20 cellular contexts compared by ENCODE assay signal in genomic region chr17:73748521-73748920, GRCh38.
DNase-seq lines count a peak whose midpoint lies in the region; ATAC-seq and TF ChIP-seq lines count a peak whose summit lies in the region.
"Had no signal": no experiment of that assay in that cellular context is flagged by ENCODE, and none has a peak within 500 bp of the region (broad histone marks: within the 10 kb centered on the region; RNA-seq: fewer than 3 reads in every experiment).

No MANE protein-coding gene starts in this region.

- peaks cover 56% of the 10 kb centered on the region for H3K36me3 ChIP-seq in WERI-Rb-1
- H3K36me3 ChIP-seq: heart left ventricle, prostate gland had no signal

- H3K4me3 ChIP-seq in WERI-Rb-1 (ENCODE audit: low read depth, low read length): peak overlapping the region; percentile 65
- H3K4me3 ChIP-seq: heart left ventricle, prostate gland, skin epidermis had no signal

- ATAC-seq in GM19035 (IDR thresholded peaks at IDR 0.05; ENCODE audit: unreplicated experiment) (no peak), GM18502 (IDR thresholded peaks at IDR 0.05; ENCODE audit: poor library complexity, unreplicated experiment) (no peak)
- ATAC-seq: CD8-positive, alpha-beta T cell; natural killer cell had no signal

- no peak for TF ChIP-seq CTCF in WERI-Rb-1 (IDR thresholded peaks at IDR 0.05; ENCODE audit: low read depth, low read length)

- no peaks in the 10 kb centered on the region for H3K9me3 ChIP-seq in WERI-Rb-1 (ENCODE audit: severe bottlenecking)
- H3K9me3 ChIP-seq: heart left ventricle, prostate gland had no signal

- no peaks in the 10 kb centered on the region for H3K27me3 ChIP-seq in WERI-Rb-1 (ENCODE audit: insufficient read depth, low read depth, severe bottlenecking)

- DNase-seq in DMS153 treated with DMSO at 0.1 percent for 48 hours (lab: John Stamatoyannopoulos, UW; ENCODE audit: unreplicated experiment): peak; percentile 83
- DNase-seq in NCI-H146 (lab: John Stamatoyannopoulos, UW): peak; percentile 75
- peak; percentile 91 for DNase-seq in NCI-H345 treated with DMSO at 0.1 percent for 48 hours (lab: John Stamatoyannopoulos, UW; ENCODE audit: unreplicated experiment)
- peak; percentile 89 for DNase-seq in WERI-Rb-1
- DNase-seq in activated T-cell treated with anti-CD3 and anti-CD28 coated beads, Interleukin-2, amount 50 U/mL, for 48 hours: no peak
- no peak for DNase-seq in Ammon's horn (ENCODE audit: low spot score)
- DNase-seq: activated B cell treated with CpG ODN at 0.5 μM for 24 hours; activated CD8-positive, alpha-beta memory T cell treated with anti-CD3 and anti-CD28 coated beads for 24 hours; CD8-positive, alpha-beta T cell; effector CD8-positive, alpha-beta T cell; GOT3; heart left ventricle; MV-4-11; natural killer cell; stimulated activated CD4-positive, alpha-beta T cell treated with anti-CD3 and anti-CD28 coated beads, Interleukin-4, amount 100 ng/mL, for 24 hours had no signal

- H3K27ac ChIP-seq in WERI-Rb-1: peak overlapping the region; percentile 98
- H3K27ac ChIP-seq: HL-60, prostate gland, skin epidermis had no signal

Comparison
In these comparisons a context has a peak if more than half of its experiments do, and no peak if none do; other contexts are left out.
1. DNase-seq: peak in DMS153 treated with DMSO at 0.1 percent for 48 hours (single experiment), NCI-H146 (single experiment), NCI-H345 treated with DMSO at 0.1 percent for 48 hours (single experiment) and WERI-Rb-1 (single experiment); none in activated T-cell treated with anti-CD3 and anti-CD28 coated beads, Interleukin-2, amount 50 U/mL, for 48 hours (0 of 2) and Ammon's horn (single experiment).